8 cellular contexts compared by ENCODE assay signal in genomic region chr5:149667084-149667826, GRCh38.
A peak's percentile ranks its signal among the peaks of the same experiment; 100 is the strongest.
DNase-seq lines count a peak whose midpoint lies in the region; ATAC-seq and TF ChIP-seq lines count a peak whose summit lies in the region.

No MANE protein-coding gene starts in this region.

- H3K4me1 Mint-ChIP-seq in activated B cell treated with CpG ODN at 0.5 μM for 24 hours (peaks cover 5% of the 10 kb centered on the region), immature natural killer cell (no peaks in the 10 kb centered on the region)

- H3K4me3 Mint-ChIP-seq in activated B cell treated with CpG ODN at 0.5 μM for 24 hours, result no peak overlapping the region
- H3K4me3 Mint-ChIP-seq in immature natural killer cell, result no peak overlapping the region

- TF ChIP-seq CTCF in GM10248 (IDR thresholded peaks at IDR 0.05; ENCODE audit: control extremely low read depth, extremely low read depth, low read depth, missing control alignments) (peak; percentile 76), activated B cell treated with CpG ODN at 0.5 μM for 24 hours (IDR thresholded peaks at IDR 0.05) (peak; percentile 94), sigmoid colon (IDR thresholded peaks at IDR 0.05) (peak; percentile 79 to 88 (median 82))

- H3K4me1 ChIP-seq in sigmoid colon, result peaks cover 0 to 4% (median 4%) of the 10 kb centered on the region in 4 donors

- H3K36me3 Mint-ChIP-seq in activated B cell treated with CpG ODN at 0.5 μM for 24 hours (ENCODE audit: low read depth), result peaks cover 2% of the 10 kb centered on the region
- no peaks in the 10 kb centered on the region for H3K36me3 Mint-ChIP-seq in immature natural killer cell

- ATAC-seq in HG03175 (IDR thresholded peaks at IDR 0.05; ENCODE audit: unreplicated experiment), result peak; percentile 45
- peak; percentile 50 for ATAC-seq in activated B cell treated with CpG ODN at 0.5 μM for 24 hours (ENCODE audit: low read depth)
- ATAC-seq in HG02870 (IDR thresholded peaks at IDR 0.05; ENCODE audit: unreplicated experiment), result no peak

- 21 to 36% methylated on average over 7 of the region's 7 CpGs for WGBS in sigmoid colon, 2 donors

- DNase-seq in GM10248 (ENCODE audit: extremely low spot score), result peak; percentile 60
- no peak for DNase-seq in activated B cell treated with CpG ODN at 0.5 μM for 24 hours
- peak; percentile 46 for DNase-seq in germinal center (ENCODE audit: low spot score)
- DNase-seq in sigmoid colon, result no peak
- no peak for DNase-seq in immature natural killer cell
- DNase-seq in NCI-H345 (lab: John Stamatoyannopoulos, UW), result no peak

- CTCF ChIA-PET in GM10248 (lab: Yijun Ruan, JAX) (interaction anchor here (0.6 to 5.8 kb wide), 48 partner anchors 10 to 324 kb away, joined by 3 to 90 read pairs (median 4); partner anchors contain the start of gene PPARGC1B), activated B cell treated with CpG ODN at 0.5 μM for 24 hours (lab: Charles Lee) (interaction anchor here (0.6 to 5.9 kb wide), 24 partner anchors 8 to 324 kb away, joined by 3 to 91 read pairs (median 4); partner anchors contain the start of gene PPARGC1B)

- peak overlapping the region in 2 of 4 donors; percentile 4 to 23 for H3K27ac ChIP-seq in sigmoid colon

- intact Hi-C loops in activated B cell treated with CpG ODN at 0.5 μM for 24 hours (cut with micrococcal nuclease), result loop anchor here (1.0 kb wide), 5 partner anchors 13 to 161 kb away; no protein-coding TSS in a partner anchor
- intact Hi-C loops in sigmoid colon (cut with DNase I), result loop anchor here (1.0 to 2.0 kb wide), 2 partner anchors 60 to 162 kb away; no protein-coding TSS in a partner anchor

- no peak overlapping the region for H3K27ac Mint-ChIP-seq in activated B cell treated with CpG ODN at 0.5 μM for 24 hours
- no peak overlapping the region for H3K27ac Mint-ChIP-seq in immature natural killer cell

- H3K27me3 Mint-ChIP-seq in activated B cell treated with CpG ODN at 0.5 μM for 24 hours, result no peaks in the 10 kb centered on the region
- peaks cover 0 to 7% (median 5%) of the 10 kb centered on the region in 3 donors for H3K27me3 Mint-ChIP-seq in immature natural killer cell (ENCODE audit: low read depth in 3 of 3)

- no peak for TF ChIP-seq EP300 in sigmoid colon (IDR thresholded peaks at IDR 0.05)

- H3K9me3 ChIP-seq in sigmoid colon, result no peaks in the 10 kb centered on the region

- H3K9me3 Mint-ChIP-seq in activated B cell treated with CpG ODN at 0.5 μM for 24 hours, result peaks cover 8% of the 10 kb centered on the region
- H3K9me3 Mint-ChIP-seq in immature natural killer cell, result peaks cover 0 to 20% (median 8%) of the 10 kb centered on the region in 6 donors

- POLR2A ChIA-PET in GM10248 (lab: Yijun Ruan, JAX) (interaction anchor here (0.6 kb wide), 1 partner anchor 825 kb away, joined by 8 read pairs; no protein-coding TSS in a partner anchor), activated B cell treated with CpG ODN at 0.5 μM for 24 hours (lab: Charles Lee) (interaction anchor here (0.6 to 1.2 kb wide), 3 partner anchors 63 to 119 kb away, joined by 3 to 7 read pairs (median 3); partner anchors contain the start of gene PPARGC1B)

- H3K4me3 ChIP-seq in sigmoid colon, result no peak overlapping the region

- no peaks in the 10 kb centered on the region for H3K36me3 ChIP-seq in sigmoid colon

- no peak for TF ChIP-seq POLR2A in sigmoid colon (IDR thresholded peaks at IDR 0.05)

- no peaks in the 10 kb centered on the region for H3K27me3 ChIP-seq in sigmoid colon

Comparison
In these comparisons a context has a peak if more than half of its experiments do, and no peak if none do; other contexts are left out.
1. DNase-seq: peak in GM10248 (single experiment) and germinal center (single experiment); none in activated B cell treated with CpG ODN at 0.5 μM for 24 hours (single experiment), sigmoid colon (single experiment), immature natural killer cell (0 of 3) and NCI-H345 (single experiment).
2. Peak in every context shown above with its lines, with median percentiles within 50 percentile points of each other: CTCF ChIP-seq.